In genomic region chr9:5389109-5389732, GRCh38 we compare ENCODE assay signal across 10 cellular contexts. TPM values are rescaled to one million over a fixed set of nuclear protein-coding genes. Genes with fewer than 3 reads are reported as not detected.
A peak's percentile ranks its signal among the peaks of the same experiment; 100 is the strongest.
DNase-seq lines count a peak whose midpoint lies in the region; ATAC-seq and TF ChIP-seq lines count a peak whose summit lies in the region.
"Had no signal": no experiment of that assay in that cellular context is flagged by ENCODE, and none has a peak within 500 bp of the region (broad histone marks: within the 10 kb centered on the region; RNA-seq: fewer than 3 reads in every experiment).

No MANE protein-coding gene starts in this region.

- no peaks in the 10 kb centered on the region for H3K9me3 Mint-ChIP-seq in activated CD8-positive, alpha-beta memory T cell treated with anti-CD3 and anti-CD28 coated beads, Interleukin-2, amount 10 ng/mL, durations not matched to agents 7 days and 5 days (ENCODE audit: low read depth)
- no peaks in the 10 kb centered on the region for H3K9me3 Mint-ChIP-seq in activated naive CD8-positive, alpha-beta T cell treated with anti-CD3 and anti-CD28 coated beads for 36 hours
- H3K9me3 Mint-ChIP-seq: CD8-positive, alpha-beta memory T cell had no signal

- no peak for TF ChIP-seq CTCF in testis (IDR thresholded peaks at IDR 0.05)

- 59 to 79% methylated on average over 3 of the region's 3 CpGs for WGBS in testis, 2 donors

- no peaks in the 10 kb centered on the region for H3K36me3 ChIP-seq in testis (ENCODE audit: low read depth, missing control alignments)

- intact Hi-C loops in testis (cut with DNase I; ENCODE audit: low total_unique reads), result no loop called here

- H3K36me3 Mint-ChIP-seq in activated CD8-positive, alpha-beta memory T cell treated with anti-CD3 and anti-CD28 coated beads, Interleukin-2, amount 10 ng/mL, durations not matched to agents 7 days and 5 days, result peaks cover 4% of the 10 kb centered on the region
- H3K36me3 Mint-ChIP-seq in activated naive CD8-positive, alpha-beta T cell treated with anti-CD3 and anti-CD28 coated beads for 36 hours, result peaks cover 8% of the 10 kb centered on the region

- DNase-seq in activated CD8-positive, alpha-beta memory T cell treated with anti-CD3 and anti-CD28 coated beads, Interleukin-2, amount 10 ng/mL, durations not matched to agents 7 days and 5 days, result peak; percentile 82
- no peak for DNase-seq in activated CD8-positive, alpha-beta memory T cell treated with anti-CD3 and anti-CD28 coated beads, Interleukin-2, amount 50 U/mL, for 48 hours
- DNase-seq in activated naive CD8-positive, alpha-beta T cell treated with anti-CD3 and anti-CD28 coated beads for 36 hours, result peak; percentile 35
- peak; percentile 0 to 35 for DNase-seq in stimulated activated CD8-positive, alpha-beta memory T cell treated with anti-CD3 and anti-CD28 coated beads, Interleukin-7, amount 100 ng/mL, for 48 hours (ENCODE audit: extremely low read depth in 1 of 2, low read depth in 1 of 2)
- no peak for DNase-seq in RPMI8226
- no peak for DNase-seq in NCI-H2227 (lab: John Stamatoyannopoulos, UW; ENCODE audit: unreplicated experiment)
- DNase-seq in testis, result no peak

- H3K27ac ChIP-seq in testis, result no peak overlapping the region

- H3K4me1 Mint-ChIP-seq in activated CD8-positive, alpha-beta memory T cell treated with anti-CD3 and anti-CD28 coated beads, Interleukin-2, amount 10 ng/mL, durations not matched to agents 7 days and 5 days, result peaks cover 47% of the 10 kb centered on the region
- peaks cover 18% of the 10 kb centered on the region for H3K4me1 Mint-ChIP-seq in activated naive CD8-positive, alpha-beta T cell treated with anti-CD3 and anti-CD28 coated beads for 36 hours

- no peak for TF ChIP-seq POLR2A in testis (IDR thresholded peaks at IDR 0.05)

- CTCF ChIA-PET in activated CD8-positive, alpha-beta memory T cell treated with anti-CD3 and anti-CD28 coated beads, Interleukin-2, amount 10 ng/mL, durations not matched to agents 7 days and 5 days (lab: Charles Lee), result no interaction called here

- no peaks in the 10 kb centered on the region for H3K27me3 Mint-ChIP-seq in activated CD8-positive, alpha-beta memory T cell treated with anti-CD3 and anti-CD28 coated beads, Interleukin-2, amount 10 ng/mL, durations not matched to agents 7 days and 5 days
- no peaks in the 10 kb centered on the region for H3K27me3 Mint-ChIP-seq in activated naive CD8-positive, alpha-beta T cell treated with anti-CD3 and anti-CD28 coated beads for 36 hours
- H3K27me3 Mint-ChIP-seq: CD8-positive, alpha-beta memory T cell had no signal

- H3K9me3 ChIP-seq in testis, result no peaks in the 10 kb centered on the region

- H3K4me1 ChIP-seq in testis, result no peaks in the 10 kb centered on the region

- H3K27me3 ChIP-seq in testis, result no peaks in the 10 kb centered on the region

- H3K27ac Mint-ChIP-seq in activated CD8-positive, alpha-beta memory T cell treated with anti-CD3 and anti-CD28 coated beads, Interleukin-2, amount 10 ng/mL, durations not matched to agents 7 days and 5 days, result peak overlapping the region; percentile 60
- no peak overlapping the region for H3K27ac Mint-ChIP-seq in activated naive CD8-positive, alpha-beta T cell treated with anti-CD3 and anti-CD28 coated beads for 36 hours

- no peak overlapping the region for H3K4me3 ChIP-seq in testis

- no peak overlapping the region for H3K4me3 Mint-ChIP-seq in activated CD8-positive, alpha-beta memory T cell treated with anti-CD3 and anti-CD28 coated beads, Interleukin-2, amount 10 ng/mL, durations not matched to agents 7 days and 5 days
- no peak overlapping the region for H3K4me3 Mint-ChIP-seq in activated naive CD8-positive, alpha-beta T cell treated with anti-CD3 and anti-CD28 coated beads for 36 hours
- H3K4me3 Mint-ChIP-seq: CD8-positive, alpha-beta memory T cell had no signal

- ATAC-seq in activated CD8-positive, alpha-beta memory T cell treated with anti-CD3 and anti-CD28 coated beads, Interleukin-2, amount 10 ng/mL, durations not matched to agents 7 days and 5 days, result peak; percentile 86
- ATAC-seq in HG03432 (IDR thresholded peaks at IDR 0.05; ENCODE audit: unreplicated experiment), result peak; percentile 85

RNA-seq across cellular contexts. Expression of gene PLGRKT, which starts 48.5 kb away (rescaled TPM):
- 10 to 100 TPM; 29.8 to 31.5 TPM for total RNA-seq in activated CD8-positive, alpha-beta memory T cell treated with anti-CD3 and anti-CD28 coated beads, Interleukin-2, amount 10 ng/mL, durations not matched to agents 7 days and 5 days
- total RNA-seq in activated naive CD8-positive, alpha-beta T cell treated with anti-CD3 and anti-CD28 coated beads for 36 hours, result 10 to 100 TPM; 27.3 to 27.5 TPM
- 1 to 10 TPM; 7.5 to 9.5 TPM for total RNA-seq in testis
- 13.4 TPM for polyA plus RNA-seq in testis (ENCODE audit: insufficient read depth, low read depth, low replicate concordance)

RNA-seq across cellular contexts. Expression of gene RLN1, which starts 49.5 kb away (rescaled TPM):
- 1 to 10 TPM; 1.0 to 1.5 TPM for total RNA-seq in activated CD8-positive, alpha-beta memory T cell treated with anti-CD3 and anti-CD28 coated beads, Interleukin-2, amount 10 ng/mL, durations not matched to agents 7 days and 5 days
- 1 to 10 TPM in 1 of 2 experiments, under 1 TPM in 1; 0.91 to 1.1 TPM for total RNA-seq in activated naive CD8-positive, alpha-beta T cell treated with anti-CD3 and anti-CD28 coated beads for 36 hours
- total RNA-seq in testis, result under 1 TPM in 1 of 2 donors, not detected in 1; 0.43 TPM
- polyA plus RNA-seq in testis (ENCODE audit: insufficient read depth, low read depth, low replicate concordance), result 1.4 TPM
- polyA plus RNA-seq: liver had no signal

Comparison
In these comparisons a context has a peak if more than half of its experiments do, and no peak if none do; other contexts are left out.
1. DNase-seq: peak in activated CD8-positive, alpha-beta memory T cell treated with anti-CD3 and anti-CD28 coated beads, Interleukin-2, amount 10 ng/mL, durations not matched to agents 7 days and 5 days (single experiment), activated naive CD8-positive, alpha-beta T cell treated with anti-CD3 and anti-CD28 coated beads for 36 hours (single experiment) and stimulated activated CD8-positive, alpha-beta memory T cell treated with anti-CD3 and anti-CD28 coated beads, Interleukin-7, amount 100 ng/mL, for 48 hours (2 of 2); none in activated CD8-positive, alpha-beta memory T cell treated with anti-CD3 and anti-CD28 coated beads, Interleukin-2, amount 50 U/mL, for 48 hours (single experiment), RPMI8226 (single experiment), NCI-H2227 (single experiment) and testis (single experiment).